21 cellular contexts compared by ENCODE assay signal in the genomic region with DNA sequence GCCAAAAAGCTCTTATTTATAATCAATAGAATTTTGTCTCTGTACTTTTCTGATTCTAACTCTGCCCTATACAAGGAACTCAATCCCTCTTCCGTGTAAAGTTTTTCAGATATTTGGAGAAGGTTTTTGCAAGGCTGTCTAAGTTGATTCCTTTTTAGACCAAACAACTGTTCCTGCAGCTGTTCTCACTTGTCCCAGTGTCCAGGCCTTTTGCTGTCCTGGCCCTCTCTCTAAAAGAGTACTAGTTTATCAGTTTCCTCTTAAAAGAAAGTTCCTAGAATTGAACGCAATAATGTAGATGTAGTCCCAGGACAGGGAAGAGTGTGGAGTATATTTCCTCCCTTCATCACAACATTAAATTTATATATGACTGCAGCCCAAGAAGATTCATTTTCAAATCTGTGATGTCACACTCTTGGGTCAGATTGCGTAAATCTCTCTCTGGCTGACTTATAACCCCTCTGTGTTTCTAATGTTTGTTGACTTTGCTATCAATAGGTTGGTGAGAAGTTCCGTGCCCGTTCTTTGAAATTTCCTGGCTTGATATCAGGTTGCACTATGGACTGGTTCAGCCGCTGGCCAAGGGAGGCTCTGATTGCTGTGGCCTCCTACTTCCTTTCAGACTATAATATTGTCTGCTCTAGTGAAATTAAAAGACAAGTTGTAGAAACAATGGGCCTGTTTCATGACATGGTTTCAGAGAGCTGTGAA.
DNase-seq lines count a peak whose midpoint lies in the region; ATAC-seq and TF ChIP-seq lines count a peak whose summit lies in the region.
"Had no signal": no experiment of that assay in that cellular context is flagged by ENCODE, and none has a peak within 500 bp of the region (broad histone marks: within the 10 kb centered on the region; RNA-seq: fewer than 3 reads in every experiment).

No MANE protein-coding gene starts in this region.

- TF ChIP-seq CTCF in left lung (IDR thresholded peaks at IDR 0.05): no peak
- TF ChIP-seq CTCF in stomach (IDR thresholded peaks at IDR 0.05): no peak

- H3K9me3 ChIP-seq in left lung (no peaks in the 10 kb centered on the region), stomach (no peaks in the 10 kb centered on the region), HAP-1 (no peaks in the 10 kb centered on the region)
- H3K9me3 ChIP-seq: A549, upper lobe of left lung had no signal

- in situ Hi-C loops in HAP-1 (cut with MboI; ENCODE audit: low sequenced_read_pairs): no loop called here

- ATAC-seq in left lung: peak; percentile 72
- ATAC-seq in effector memory CD8-positive, alpha-beta T cell (replicated peaks): no peak
- ATAC-seq: A549; stimulated activated naive B cell treated with anti-CD40 and anti-IgM and Interleukin-4, amounts not matched to agents 10 μg/mL and 1 μg/mL and 100 μg/mL, for 72 hours had no signal

- H3K36me3 ChIP-seq in left lung: no peaks in the 10 kb centered on the region
- H3K36me3 ChIP-seq in stomach: no peaks in the 10 kb centered on the region
- H3K36me3 ChIP-seq in HAP-1 (replicated peaks): no peaks in the 10 kb centered on the region
- H3K36me3 ChIP-seq: upper lobe of left lung had no signal

- H3K9me3 Mint-ChIP-seq in effector memory CD8-positive, alpha-beta T cell: no peaks in the 10 kb centered on the region
- H3K9me3 Mint-ChIP-seq: activated CD4-positive, alpha-beta T cell treated with anti-CD3 and anti-CD28 coated beads, Interleukin-2, amount 10 ng/mL, durations not matched to agents 24 days and 14 days; central memory CD8-positive, alpha-beta T cell; stimulated activated naive B cell treated with anti-CD40 and anti-IgM and Interleukin-4, amounts not matched to agents 10 μg/mL and 1 μg/mL and 100 μg/mL, for 72 hours had no signal

- H3K27me3 Mint-ChIP-seq in effector memory CD8-positive, alpha-beta T cell: peaks cover 0 to 9% of the 10 kb centered on the region in 2 donors

- peak; percentile 44 for DNase-seq in NCI-H748 (lab: John Stamatoyannopoulos, UW; ENCODE audit: unreplicated experiment)
- no peak for DNase-seq in NCI-H748 treated with DMSO at 0.1 percent for 48 hours (lab: John Stamatoyannopoulos, UW)
- DNase-seq in NCI-H774 (lab: John Stamatoyannopoulos, UW): peak; percentile 1
- DNase-seq in left lung: no peak
- peak; percentile 73 for DNase-seq in stomach
- DNase-seq in HAP-1 (ENCODE audit: low spot score in 2 of 2): no peak
- no peak for DNase-seq in effector memory CD8-positive, alpha-beta T cell
- no peak for DNase-seq in stimulated activated naive CD4-positive, alpha-beta T cell (lab: John Stamatoyannopoulos, UW)
- DNase-seq: activated CD4-positive, alpha-beta T cell treated with anti-CD3 and anti-CD28 coated beads, Interleukin-2, amount 10 ng/mL, durations not matched to agents 24 days and 14 days; activated effector memory CD4-positive, alpha-beta T cell treated with anti-CD3 and anti-CD28 coated beads, Interleukin-2, amount 50 U/mL, for 16 hours; effector CD8-positive, alpha-beta T cell; NCI-H187 treated with DMSO at 0.1 percent for 48 hours; retina; stimulated activated CD4-positive, alpha-beta T cell treated with anti-CD3 and anti-CD28 coated beads, Interleukin-15, amount 100 ng/mL, for 24 hours; stimulated activated naive B cell treated with anti-CD40 and anti-IgM and Interleukin-4, amounts not matched to agents 10 μg/mL and 1 μg/mL and 100 μg/mL, for 72 hours; SW 1271 had no signal

- peak overlapping the region in 1 of 2 donors; percentile 11 for H3K27ac Mint-ChIP-seq in effector memory CD8-positive, alpha-beta T cell
- H3K27ac Mint-ChIP-seq: activated CD4-positive, alpha-beta T cell treated with anti-CD3 and anti-CD28 coated beads, Interleukin-2, amount 10 ng/mL, durations not matched to agents 24 days and 14 days; stimulated activated naive B cell treated with anti-CD40 and anti-IgM and Interleukin-4, amounts not matched to agents 10 μg/mL and 1 μg/mL and 100 μg/mL, for 72 hours had no signal

- WGBS in stomach, 5 donors: 30 to 45% (median 35%) methylated on average over 6 of the region's 6 CpGs

- no peak for TF ChIP-seq POLR2A in stomach (IDR thresholded peaks at IDR 0.05)

- H3K4me1 ChIP-seq in left lung (no peaks in the 10 kb centered on the region), stomach (peaks cover 0 to 32% (median 14%) of the 10 kb centered on the region in 4 donors), HAP-1 (no peaks in the 10 kb centered on the region)
- H3K4me1 ChIP-seq: A549, upper lobe of left lung had no signal

- no peak overlapping the region for H3K4me3 Mint-ChIP-seq in effector memory CD8-positive, alpha-beta T cell
- H3K4me3 Mint-ChIP-seq: activated CD4-positive, alpha-beta T cell treated with anti-CD3 and anti-CD28 coated beads, Interleukin-2, amount 10 ng/mL, durations not matched to agents 24 days and 14 days; central memory CD8-positive, alpha-beta T cell; stimulated activated naive B cell treated with anti-CD40 and anti-IgM and Interleukin-4, amounts not matched to agents 10 μg/mL and 1 μg/mL and 100 μg/mL, for 72 hours had no signal

- H3K4me3 ChIP-seq in left lung: no peak overlapping the region
- no peak overlapping the region for H3K4me3 ChIP-seq in stomach
- H3K4me3 ChIP-seq in HAP-1: no peak overlapping the region
- H3K4me3 ChIP-seq: A549, upper lobe of left lung had no signal

- H3K27ac ChIP-seq in left lung (no peak overlapping the region), stomach (peak overlapping the region in 1 of 5 donors; percentile 52)
- H3K27ac ChIP-seq: A549, C4-2B, RWPE1, upper lobe of left lung had no signal

- H3K36me3 Mint-ChIP-seq in effector memory CD8-positive, alpha-beta T cell (ENCODE audit: insufficient read depth): no peaks in the 10 kb centered on the region
- H3K36me3 Mint-ChIP-seq: stimulated activated naive B cell treated with anti-CD40 and anti-IgM and Interleukin-4, amounts not matched to agents 10 μg/mL and 1 μg/mL and 100 μg/mL, for 72 hours had no signal

- intact Hi-C loops in left lung (cut with DNase I): no loop called here
- intact Hi-C loops in stomach (cut with DNase I; ENCODE audit: low total_unique reads): no loop called here

- no peak for TF ChIP-seq EP300 in stomach (IDR thresholded peaks at IDR 0.05)

- H3K27me3 ChIP-seq in left lung (no peaks in the 10 kb centered on the region), stomach (no peaks in the 10 kb centered on the region), HAP-1 (ENCODE audit: low read depth) (peaks cover 3% of the 10 kb centered on the region; the same call in 1 of the 2 replicates)
- H3K27me3 ChIP-seq: upper lobe of left lung had no signal

- H3K4me1 Mint-ChIP-seq in effector memory CD8-positive, alpha-beta T cell (ENCODE audit: low read depth in 2 of 2): no peaks in the 10 kb centered on the region
- H3K4me1 Mint-ChIP-seq: activated CD4-positive, alpha-beta T cell treated with anti-CD3 and anti-CD28 coated beads, Interleukin-2, amount 10 ng/mL, durations not matched to agents 24 days and 14 days; central memory CD8-positive, alpha-beta T cell; stimulated activated naive B cell treated with anti-CD40 and anti-IgM and Interleukin-4, amounts not matched to agents 10 μg/mL and 1 μg/mL and 100 μg/mL, for 72 hours had no signal

Comparison
In these comparisons a context has a peak if more than half of its experiments do, and no peak if none do; other contexts are left out.
1. DNase-seq: peak in NCI-H748 (single experiment), NCI-H774 (single experiment) and stomach (single experiment); none in NCI-H748 treated with DMSO at 0.1 percent for 48 hours (single experiment), left lung (0 of 2), HAP-1 (0 of 2), effector memory CD8-positive, alpha-beta T cell (0 of 3) and stimulated activated naive CD4-positive, alpha-beta T cell (0 of 6).